Comparison of ENCODE assay signal across 10 cellular contexts in the genomic region with DNA sequence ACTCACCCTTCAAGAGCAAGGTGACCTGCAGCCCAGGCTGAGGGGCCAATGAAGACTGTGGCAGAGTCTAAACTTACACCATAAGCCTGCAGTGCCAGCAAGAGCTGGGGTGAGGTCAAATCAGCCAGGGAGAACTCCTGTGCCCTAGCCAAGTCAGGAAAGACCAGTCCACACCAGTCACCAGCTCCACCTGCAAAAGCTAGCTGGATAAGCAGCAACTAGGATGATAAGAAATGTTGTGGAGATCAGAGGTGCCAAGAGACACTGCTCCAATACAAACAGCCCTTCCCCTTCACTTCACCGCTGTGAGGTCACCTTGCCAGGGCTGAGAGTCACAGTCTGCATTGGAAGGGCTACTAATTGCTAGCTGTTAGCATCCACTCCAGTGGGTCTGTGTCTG. TPM values are rescaled to one million over a fixed set of nuclear protein-coding genes. Genes with fewer than 3 reads are reported as not detected.
DNase-seq lines count a peak whose midpoint lies in the region; ATAC-seq, FAIRE-seq and TF ChIP-seq lines count a peak whose summit lies in the region.
"Had no signal": no experiment of that assay in that cellular context is flagged by ENCODE, and none has a peak within 500 bp of the region (broad histone marks: within the 10 kb centered on the region; RNA-seq: fewer than 3 reads in every experiment).

No MANE protein-coding gene starts in this region.

- H3K4me2 ChIP-seq in smooth muscle cell = no peak overlapping the region
- H3K4me2 ChIP-seq: A549 had no signal

- H3K4me1 ChIP-seq in duodenal mucosa (ENCODE audit: control insufficient read depth in 1 of 2, insufficient read depth in 2 of 2, low read length in 2 of 2) (peaks cover 16 to 22% of the 10 kb centered on the region in 2 donors), transverse colon (peaks cover 0 to 18% (median 11%) of the 10 kb centered on the region in 4 donors), smooth muscle cell (ENCODE audit: low read depth) (no peaks in the 10 kb centered on the region), kidney (ENCODE audit: control insufficient read depth in 1 of 2, insufficient read depth in 1 of 2, low read depth in 1 of 2, low read length in 2 of 2) (peaks cover 4 to 11% of the 10 kb centered on the region in 2 donors)
- H3K4me1 ChIP-seq: A549 had no signal

- in situ Hi-C loops in transverse colon (cut with MboI; ENCODE audit: low pct_ligation_motif_present in 1 of 4, low pct_unique_long_range_greater_than_20kb in 1 of 4, low sequenced_read_pairs in 3 of 4) = no loop called here

- H3K36me3 ChIP-seq in duodenal mucosa (ENCODE audit: control insufficient read depth in 1 of 2, insufficient read depth in 2 of 2, low read length in 2 of 2) (no peaks in the 10 kb centered on the region), transverse colon (no peaks in the 10 kb centered on the region), smooth muscle cell (ENCODE audit: low read depth) (no peaks in the 10 kb centered on the region), kidney (ENCODE audit: control insufficient read depth in 1 of 2, insufficient read depth in 2 of 2, low read length in 2 of 2) (no peaks in the 10 kb centered on the region)

- H3K27ac ChIP-seq in duodenal mucosa (ENCODE audit: low read depth, low read length) (no peak overlapping the region), transverse colon (no peak overlapping the region), smooth muscle cell (ENCODE audit: low read depth) (no peak overlapping the region), kidney (ENCODE audit: low read depth in 2 of 2, low read length in 2 of 2) (peak overlapping the region in 1 of 2 donors; percentile 5)
- H3K27ac ChIP-seq: A549 had no signal

- no peak overlapping the region for H3K27ac Mint-ChIP-seq in activated naive CD8-positive, alpha-beta T cell
- no peak overlapping the region for H3K27ac Mint-ChIP-seq in activated naive CD8-positive, alpha-beta T cell treated with anti-CD3 and anti-CD28 coated beads, Interleukin-2, amount 50 U/mL, for 24 hours
- H3K27ac Mint-ChIP-seq in mesothelial cell of epicardium = no peak overlapping the region

- no peak for TF ChIP-seq CTCF in transverse colon (IDR thresholded peaks at IDR 0.05)
- TF ChIP-seq CTCF in mesothelial cell of epicardium (IDR thresholded peaks at IDR 0.05; ENCODE audit: unreplicated experiment) = no peak
- TF ChIP-seq CTCF in smooth muscle cell (IDR thresholded peaks at IDR 0.05; ENCODE audit: borderline replicate concordance, insufficient read depth, poor library complexity, severe bottlenecking) = no peak
- TF ChIP-seq CTCF in kidney (IDR thresholded peaks at IDR 0.05; ENCODE audit: borderline replicate concordance, extremely low read depth, insufficient read depth) = no peak

- no peaks in the 10 kb centered on the region for H3K9me3 Mint-ChIP-seq in activated naive CD8-positive, alpha-beta T cell (ENCODE audit: low read depth)
- H3K9me3 Mint-ChIP-seq in activated naive CD8-positive, alpha-beta T cell treated with anti-CD3 and anti-CD28 coated beads, Interleukin-2, amount 50 U/mL, for 24 hours = no peaks in the 10 kb centered on the region
- H3K9me3 Mint-ChIP-seq in mesothelial cell of epicardium = no peaks in the 10 kb centered on the region

- H3K27me3 ChIP-seq in duodenal mucosa (ENCODE audit: control insufficient read depth in 1 of 2, insufficient read depth in 2 of 2, low read length in 2 of 2) (peaks cover 3 to 8% of the 10 kb centered on the region in 2 donors), transverse colon (peaks cover 16% of the 10 kb centered on the region), smooth muscle cell (ENCODE audit: low read depth) (no peaks in the 10 kb centered on the region)

- H3K4me3 Mint-ChIP-seq in activated naive CD8-positive, alpha-beta T cell = peak overlapping the region; percentile 66
- no peak overlapping the region for H3K4me3 Mint-ChIP-seq in activated naive CD8-positive, alpha-beta T cell treated with anti-CD3 and anti-CD28 coated beads, Interleukin-2, amount 50 U/mL, for 24 hours
- H3K4me3 Mint-ChIP-seq in mesothelial cell of epicardium = no peak overlapping the region

- intact Hi-C loops in transverse colon (cut with DNase I; ENCODE audit: low total_unique reads) = no loop called here
- intact Hi-C loops in kidney (cut with DNase I) = no loop called here

- 50% methylated on average over 1 of the region's 1 CpG; no CpG with 5 or more reads in 1 of the 2 donors for WGBS in transverse colon (ENCODE audit: low coverage in 1 of 2), 2 donors
- 100% methylated on average over 1 of the region's 1 CpG for WGBS in smooth muscle cell (ENCODE audit: low lambda C conversion rate)

- no peak overlapping the region for H2AFZ ChIP-seq in smooth muscle cell (ENCODE audit: low read depth)

- peaks cover 60% of the 10 kb centered on the region for H3K4me1 Mint-ChIP-seq in activated naive CD8-positive, alpha-beta T cell (ENCODE audit: low read depth)
- peaks cover 75% of the 10 kb centered on the region for H3K4me1 Mint-ChIP-seq in activated naive CD8-positive, alpha-beta T cell treated with anti-CD3 and anti-CD28 coated beads, Interleukin-2, amount 50 U/mL, for 24 hours
- H3K4me1 Mint-ChIP-seq in mesothelial cell of epicardium = peaks cover 5% of the 10 kb centered on the region

- DNase-seq in activated naive CD8-positive, alpha-beta T cell treated with anti-CD3 and anti-CD28 coated beads, Interleukin-2, amount 50 U/mL, for 24 hours = no peak
- DNase-seq in transverse colon (peak; percentile 23), mesothelial cell of epicardium (ENCODE audit: low spot score in 2 of 2, unreplicated experiment in 2 of 2) (no peak), smooth muscle cell (lab: John Stamatoyannopoulos, UW; ENCODE audit: unreplicated experiment) (no peak), kidney (no peak)
- DNase-seq: amygdala had no signal

- H4K20me1 ChIP-seq in smooth muscle cell (ENCODE audit: low read depth) = no peaks in the 10 kb centered on the region

- peak overlapping the region in 1 of 2 donors; percentile 19 for H3K9ac ChIP-seq in duodenal mucosa (ENCODE audit: low read depth in 1 of 2, low read length in 2 of 2)
- H3K9ac ChIP-seq in smooth muscle cell (ENCODE audit: low read depth) = no peak overlapping the region
- no peak overlapping the region for H3K9ac ChIP-seq in kidney (ENCODE audit: low read length in 2 of 2)

- no peaks in the 10 kb centered on the region for H3K36me3 Mint-ChIP-seq in activated naive CD8-positive, alpha-beta T cell
- no peaks in the 10 kb centered on the region for H3K36me3 Mint-ChIP-seq in activated naive CD8-positive, alpha-beta T cell treated with anti-CD3 and anti-CD28 coated beads, Interleukin-2, amount 50 U/mL, for 24 hours (ENCODE audit: low read depth)
- H3K36me3 Mint-ChIP-seq in mesothelial cell of epicardium = no peaks in the 10 kb centered on the region

- H3F3A ChIP-seq in smooth muscle cell (ENCODE audit: low read depth) = no peaks in the 10 kb centered on the region

- H3K9me3 ChIP-seq in duodenal mucosa (ENCODE audit: control insufficient read depth in 1 of 2, low read length in 2 of 2) (no peaks in the 10 kb centered on the region), transverse colon (no peaks in the 10 kb centered on the region), smooth muscle cell (replicated peaks; ENCODE audit: low read depth) (no peaks in the 10 kb centered on the region), kidney (ENCODE audit: control insufficient read depth in 1 of 2, low read length in 2 of 2) (no peaks in the 10 kb centered on the region)
- H3K9me3 ChIP-seq: A549 had no signal

- H3K4me3 ChIP-seq in duodenal mucosa (ENCODE audit: low read depth in 1 of 2, low read length in 2 of 2) = peak overlapping the region; percentile 19 to 52
- H3K4me3 ChIP-seq in transverse colon = no peak overlapping the region
- no peak overlapping the region for H3K4me3 ChIP-seq in smooth muscle cell
- no peak overlapping the region for H3K4me3 ChIP-seq in kidney (ENCODE audit: low read length in 2 of 2)
- H3K4me3 ChIP-seq: A549 had no signal

- H3K27me3 Mint-ChIP-seq in activated naive CD8-positive, alpha-beta T cell = no peaks in the 10 kb centered on the region
- peaks cover 18% of the 10 kb centered on the region for H3K27me3 Mint-ChIP-seq in activated naive CD8-positive, alpha-beta T cell treated with anti-CD3 and anti-CD28 coated beads, Interleukin-2, amount 50 U/mL, for 24 hours
- H3K27me3 Mint-ChIP-seq in mesothelial cell of epicardium (ENCODE audit: low read depth) = no peaks in the 10 kb centered on the region

- no peak for TF ChIP-seq POLR2A in transverse colon (IDR thresholded peaks at IDR 0.05)

- no peak for ATAC-seq in activated naive CD8-positive, alpha-beta T cell treated with anti-CD3 and anti-CD28 coated beads, Interleukin-2, amount 50 U/mL, for 24 hours
- peak; percentile 18 for ATAC-seq in HG03175 (IDR thresholded peaks at IDR 0.05; ENCODE audit: unreplicated experiment)
- ATAC-seq: A549 had no signal

- no peaks in the 10 kb centered on the region for H3K79me2 ChIP-seq in smooth muscle cell (ENCODE audit: low read depth)

- no peak for FAIRE-seq in kidney (lab: Jason Lieb, UNC)
- FAIRE-seq: A549 had no signal

- no peak for TF ChIP-seq EP300 in transverse colon (IDR thresholded peaks at IDR 0.05; ENCODE audit: low read depth)

RNA-seq across cellular contexts. Expression of a gene that starts 31.3 kb away (rescaled TPM):
- total RNA-seq in transverse colon (10 to 100 TPM; 37.5 to 47.7 (median 41.1) TPM), mesothelial cell of epicardium (12.1 to 13.4 TPM (median 13.3 TPM) in 3 replicates), smooth muscle cell (4.1 and 5.5 TPM in 2 replicates), kidney (6.9 TPM)
- polyA plus RNA-seq in smooth muscle cell (1.0 and 2.9 TPM in 2 replicates), kidney (ENCODE audit: insufficient read depth, low read depth, low replicate concordance) (1.4 TPM)

RNA-seq across cellular contexts. Expression of a gene that starts 31.4 kb away (rescaled TPM):
- total RNA-seq in transverse colon (10 to 100 TPM in 3 of 4 donors, 1 to 10 TPM in 1; 1.2 to 21.0 (median 15.0) TPM), mesothelial cell of epicardium (3.9 to 4.7 TPM (median 4.6 TPM) in 3 replicates), smooth muscle cell (0.31 TPM in 2 replicates), kidney (3.4 TPM)
- polyA plus RNA-seq in smooth muscle cell (0.69 and 1.0 TPM in 2 replicates), kidney (ENCODE audit: insufficient read depth, low read depth, low replicate concordance) (3.7 TPM)

Comparison
In these comparisons a context has a peak if more than half of its experiments do, and no peak if none do; other contexts are left out.
1. H3K4me3 ChIP-seq: peak in duodenal mucosa (2 of 2); none in transverse colon (0 of 4), smooth muscle cell (single experiment) and kidney (0 of 2).